In the genomic region with DNA sequence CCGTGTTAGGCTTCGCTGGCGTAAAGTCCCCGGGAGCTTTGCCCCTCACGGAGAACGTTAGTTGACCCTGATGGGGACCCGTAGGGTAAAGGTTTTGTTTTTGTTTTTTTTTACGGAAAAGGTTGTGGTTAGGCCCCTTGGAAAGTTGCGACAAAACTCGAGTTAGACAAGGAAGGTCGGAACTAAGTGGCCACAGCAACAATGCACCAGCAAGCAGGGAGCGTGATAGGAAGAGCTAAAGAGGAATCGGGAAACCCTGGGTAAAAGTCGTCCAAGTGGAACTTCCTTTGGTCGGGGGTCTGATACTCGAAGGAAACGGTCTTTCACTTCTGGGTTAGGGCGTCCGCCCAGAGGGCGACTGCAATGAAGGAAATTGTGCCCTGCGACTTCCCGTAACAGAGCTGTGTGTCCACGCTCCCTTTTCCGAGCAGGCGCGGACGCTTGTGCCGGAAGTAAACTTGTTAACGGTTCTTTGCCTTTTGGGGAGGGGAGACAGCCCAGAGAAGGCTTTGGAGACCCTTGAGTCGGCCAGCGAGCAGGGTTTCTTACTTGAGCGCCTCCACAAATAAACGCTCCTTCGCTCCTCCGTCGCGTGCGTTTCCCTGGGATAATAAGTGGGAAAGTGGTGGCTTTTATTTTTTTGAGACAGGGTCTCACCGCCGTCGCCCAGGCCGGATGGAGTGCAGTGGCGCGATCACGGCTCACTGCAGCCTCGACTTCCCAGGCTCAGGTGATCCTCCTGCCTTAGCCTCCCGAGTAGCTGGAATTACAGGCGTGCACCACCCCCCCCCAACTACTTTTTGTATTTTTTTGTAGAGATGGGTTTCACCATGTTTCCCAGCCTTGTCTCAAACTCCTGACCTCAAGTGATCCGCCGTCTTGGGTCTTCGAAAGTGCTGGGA, we compare ENCODE assay signal across 8 cellular contexts. TPM values are rescaled to one million over a fixed set of nuclear protein-coding genes. Genes with fewer than 3 reads are reported as not detected.
DNase-seq lines count a peak whose midpoint lies in the region; ATAC-seq and TF ChIP-seq lines count a peak whose summit lies in the region.

No MANE protein-coding gene starts in this region.

- peak; percentile 91 for DNase-seq in CD1c-positive myeloid dendritic cell (ENCODE audit: extremely low spot score)
- peak; percentile 82 for DNase-seq in HK-2 (ENCODE audit: unreplicated experiment)
- peak; percentile 76 for DNase-seq in NCI-H82 treated with DMSO at 0.1 percent for 48 hours (lab: John Stamatoyannopoulos, UW; ENCODE audit: unreplicated experiment)
- DNase-seq in activated CD4-positive, alpha-beta memory T cell treated with anti-CD3 and anti-CD28 coated beads, Interleukin-2, amount 10 ng/mL, durations not matched to agents 7 days and 5 days, result peak; percentile 91
- DNase-seq in lung (ENCODE audit: low spot score), result peak; percentile 90
- peak; percentile 68 to 81 (median 74) for DNase-seq in stimulated activated CD4-positive, alpha-beta T cell treated with anti-CD3 and anti-CD28 coated beads, TNF-alpha, amount 100 ng/mL, for 24 hours (ENCODE audit: low read depth in 3 of 3)

- H3K27me3 ChIP-seq in ectodermal cell (ENCODE audit: control insufficient read depth, insufficient read depth, low read length, poor library complexity, severe bottlenecking) (no peaks in the 10 kb centered on the region), lung (ENCODE audit: control insufficient read depth, insufficient read depth) (no peaks in the 10 kb centered on the region)

- H3K9me3 ChIP-seq in ectodermal cell (ENCODE audit: control insufficient read depth, low read length) (no peaks in the 10 kb centered on the region), lung (ENCODE audit: control insufficient read depth in 2 of 2, insufficient read depth in 1 of 2, low read length in 1 of 2) (no peaks in the 10 kb centered on the region)

- H3K4me1 ChIP-seq in ectodermal cell (ENCODE audit: control insufficient read depth, insufficient read depth, low read length) (peaks cover 14% of the 10 kb centered on the region), lung (ENCODE audit: control insufficient read depth in 2 of 2, insufficient read depth in 2 of 2, low read length in 2 of 2) (peaks cover 0 to 6% of the 10 kb centered on the region in 2 donors)

- H3K4me3 Mint-ChIP-seq in activated CD4-positive, alpha-beta memory T cell treated with anti-CD3 and anti-CD28 coated beads, Interleukin-2, amount 10 ng/mL, durations not matched to agents 7 days and 5 days, result peak overlapping the region; percentile 88

- H3K27ac ChIP-seq in ectodermal cell (ENCODE audit: insufficient read depth, low read depth, low read length, poor library complexity, severe bottlenecking) (peak overlapping the region; percentile 95), lung (ENCODE audit: low read depth in 1 of 2, low read length in 1 of 2) (peak overlapping the region; percentile 96 to 97)

- H3K36me3 Mint-ChIP-seq in activated CD4-positive, alpha-beta memory T cell treated with anti-CD3 and anti-CD28 coated beads, Interleukin-2, amount 10 ng/mL, durations not matched to agents 7 days and 5 days (ENCODE audit: low read depth), result peaks cover 54% of the 10 kb centered on the region

- no peak for TF ChIP-seq CTCF in lung (IDR thresholded peaks at IDR 0.05; ENCODE audit: control extremely low read depth, extremely low read depth)

- H3K27me3 Mint-ChIP-seq in activated CD4-positive, alpha-beta memory T cell treated with anti-CD3 and anti-CD28 coated beads, Interleukin-2, amount 10 ng/mL, durations not matched to agents 7 days and 5 days, result no peaks in the 10 kb centered on the region

- peak overlapping the region; percentile 100 for H3K27ac Mint-ChIP-seq in activated CD4-positive, alpha-beta memory T cell treated with anti-CD3 and anti-CD28 coated beads, Interleukin-2, amount 10 ng/mL, durations not matched to agents 7 days and 5 days

- H3K4me1 Mint-ChIP-seq in activated CD4-positive, alpha-beta memory T cell treated with anti-CD3 and anti-CD28 coated beads, Interleukin-2, amount 10 ng/mL, durations not matched to agents 7 days and 5 days, result peaks cover 68% of the 10 kb centered on the region

- WGBS in ectodermal cell, 2 experiments, result 0% methylated on average over 51 of the region's 51 CpGs
- 1% methylated on average over 51 of the region's 51 CpGs for WGBS in lung, 2 donors

- H3K36me3 ChIP-seq in ectodermal cell (ENCODE audit: control insufficient read depth, insufficient read depth, low read length) (no peaks in the 10 kb centered on the region), lung (ENCODE audit: control insufficient read depth in 2 of 2, insufficient read depth in 2 of 2, low read length in 2 of 2) (no peaks in the 10 kb centered on the region)

- ATAC-seq in GM19452 (IDR thresholded peaks at IDR 0.05; ENCODE audit: unreplicated experiment) (peak; percentile 50), lung (ENCODE audit: insufficient read depth, low FRiP score) (peak; percentile 84)

- CTCF ChIA-PET in activated CD4-positive, alpha-beta memory T cell treated with anti-CD3 and anti-CD28 coated beads, Interleukin-2, amount 10 ng/mL, durations not matched to agents 7 days and 5 days (lab: Charles Lee), result interaction anchor here (0.8 to 4.5 kb wide), 9 partner anchors 8 to 248 kb away, joined by 3 to 28 read pairs (median 3); a partner anchor contains a TSS

- H3K4me3 ChIP-seq in ectodermal cell (ENCODE audit: insufficient read depth, low read depth, low read length) (peak overlapping the region; percentile 95), lung (peak overlapping the region; percentile 58)

- no peaks in the 10 kb centered on the region for H3K9me3 Mint-ChIP-seq in activated CD4-positive, alpha-beta memory T cell treated with anti-CD3 and anti-CD28 coated beads, Interleukin-2, amount 10 ng/mL, durations not matched to agents 7 days and 5 days

- POLR2A ChIA-PET in activated CD4-positive, alpha-beta memory T cell treated with anti-CD3 and anti-CD28 coated beads, Interleukin-2, amount 10 ng/mL, durations not matched to agents 7 days and 5 days (lab: Charles Lee), result interaction anchor here (0.6 to 6.1 kb wide), 25 partner anchors 8 to 246 kb away, joined by 3 to 224 read pairs (median 4); a partner anchor contains a TSS

RNA-seq across cellular contexts. Expression of a gene that starts 0.6 kb away (rescaled TPM):
- 10 to 100 TPM; 64.6 to 66.5 TPM for total RNA-seq in activated CD4-positive, alpha-beta memory T cell treated with anti-CD3 and anti-CD28 coated beads, Interleukin-2, amount 10 ng/mL, durations not matched to agents 7 days and 5 days
- 49.5 TPM for polyA plus RNA-seq in ectodermal cell (2013, experiment 1 of 4)
- polyA plus RNA-seq in ectodermal cell (2013, experiment 2 of 4), result 60.1 TPM
- polyA plus RNA-seq in ectodermal cell (2013, experiment 3 of 4), result 38.0 TPM
- 45.3 TPM for polyA plus RNA-seq in ectodermal cell (2013, experiment 4 of 4)
- total RNA-seq in lung, result 100 to 1,000 TPM in 1 of 2 donors, 10 to 100 TPM in 1; 48.7 to 128 TPM
- polyA plus RNA-seq in lung, result 10 to 100 TPM in 1 of 2 donors, 1 to 10 TPM in 1; 7.4 to 12.6 TPM

Comparison
In these comparisons a context has a peak if more than half of its experiments do, and no peak if none do; other contexts are left out.
1. Peak in every context shown above with its lines: DNase-seq, ATAC-seq, H3K4me3 ChIP-seq and H3K27ac ChIP-seq.